ENCODE assay signal across 1 cellular context in the genomic region with DNA sequence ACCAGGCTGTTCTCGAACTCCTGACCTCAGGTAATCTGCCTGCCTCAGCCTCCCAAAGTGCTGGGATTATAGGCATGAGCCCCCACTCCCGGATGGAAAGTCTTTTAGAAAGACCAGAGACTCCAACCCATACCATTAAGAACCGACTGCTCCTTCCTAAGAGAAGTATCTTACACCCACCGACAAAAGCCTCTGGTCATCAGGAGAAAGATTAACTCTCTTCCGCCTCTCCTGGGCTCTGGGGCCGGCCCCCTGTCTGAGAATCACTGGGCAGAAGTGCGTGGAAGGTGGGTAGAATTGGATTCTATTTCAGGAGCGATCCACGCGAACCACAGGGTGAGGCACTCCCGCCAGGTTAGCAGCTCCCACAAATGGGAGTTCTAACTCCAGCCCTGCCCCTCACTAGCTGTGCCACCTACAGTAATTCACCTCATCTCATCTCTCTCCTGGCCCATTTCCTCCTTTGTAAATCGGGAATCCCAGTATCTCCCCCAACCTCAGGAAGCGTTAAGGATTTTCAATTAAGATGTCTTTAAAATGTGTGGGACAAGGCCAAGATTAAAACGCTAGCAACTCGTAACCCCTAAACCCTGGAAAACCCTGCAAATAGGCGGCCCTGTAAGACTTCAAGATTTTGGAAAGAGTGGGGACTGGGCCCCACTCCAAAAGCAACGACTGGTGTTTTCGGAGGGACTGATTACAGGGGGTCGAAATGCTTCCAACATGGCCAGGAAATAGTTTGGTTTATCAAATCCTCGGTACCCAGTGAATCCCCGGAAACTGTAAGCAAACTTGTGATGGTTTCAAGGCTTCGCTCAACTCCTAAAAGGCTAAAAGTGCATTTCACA.
TF ChIP-seq lines count a peak whose summit lies in the region.

No MANE protein-coding gene starts in this region.

TF ChIP-seq in HepG2, 621 proteins besides CTCF, POLR2A, EP300 and RAD21:
- TF ChIP-seq HES4 (CRISPR knock-in tag; IDR thresholded peaks at IDR 0.05; ENCODE audit: borderline replicate concordance) (no peak), RBFOX2 (IDR thresholded peaks at IDR 0.05; ENCODE audit: low read depth, low read length) (peak; percentile 27; the same call in 1 of the 2 replicates), RARA (CRISPR knock-in tag; IDR thresholded peaks at IDR 0.05) (no peak), FOXK2 (IDR thresholded peaks at IDR 0.05) (no peak), CC2D1A (CRISPR knock-in tag; IDR thresholded peaks at IDR 0.05) (no peak), RFX1 (IDR thresholded peaks at IDR 0.05) (no peak), AKAP8 (CRISPR knock-in tag; IDR thresholded peaks at IDR 0.05) (0 out of 2 replicates have a peak, but pooled peaks have one; percentile 6), ZFAT (CRISPR knock-in tag; conservative IDR thresholded peaks at IDR 0.05) (no peak), KMT2B (CRISPR knock-in tag; IDR thresholded peaks at IDR 0.05) (no peak), NR2F1 (CRISPR knock-in tag; IDR thresholded peaks at IDR 0.05) (no peak), ATRX (CRISPR knock-in tag; IDR thresholded peaks at IDR 0.05; ENCODE audit: borderline replicate concordance) (no peak), ZFX (CRISPR knock-in tag; IDR thresholded peaks at IDR 0.05; ENCODE audit: low read depth) (no peak), ZNF274 (CRISPR knock-in tag; IDR thresholded peaks at IDR 0.05) (no peak), ZNF331 (CRISPR knock-in tag; IDR thresholded peaks at IDR 0.05) (no peak), PAF1 (CRISPR knock-in tag; IDR thresholded peaks at IDR 0.05) (no peak), ZNF10 (CRISPR knock-in tag; IDR thresholded peaks at IDR 0.05; ENCODE audit: borderline replicate concordance, low read depth) (no peak), HNRNPH1 (optimal IDR thresholded peaks at IDR 0.05; ENCODE audit: low read depth, low read length) (no peak), RCOR2 (CRISPR knock-in tag; IDR thresholded peaks at IDR 0.05) (no peak), ZNF616 (CRISPR knock-in tag; IDR thresholded peaks at IDR 0.05; ENCODE audit: low read depth) (no peak), MTA3 (CRISPR knock-in tag; IDR thresholded peaks at IDR 0.05) (no peak), ZNF496 (CRISPR knock-in tag; IDR thresholded peaks at IDR 0.05; ENCODE audit: insufficient replicate concordance) (no peak), HDAC2 (CRISPR knock-in tag; IDR thresholded peaks at IDR 0.05) (no peak), KLF15 (CRISPR knock-in tag; IDR thresholded peaks at IDR 0.05; ENCODE audit: borderline replicate concordance) (no peak), ZNF766 (CRISPR knock-in tag; IDR thresholded peaks at IDR 0.05; ENCODE audit: borderline replicate concordance) (no peak), ZKSCAN5 (CRISPR knock-in tag; IDR thresholded peaks at IDR 0.05) (no peak), ZNF460 (CRISPR knock-in tag; IDR thresholded peaks at IDR 0.05; ENCODE audit: borderline replicate concordance) (peak; percentile 29; the same call in 1 of the 2 replicates), ZNF790 (CRISPR knock-in tag; IDR thresholded peaks at IDR 0.05; ENCODE audit: borderline replicate concordance) (no peak), POLR2G (IDR thresholded peaks at IDR 0.05; ENCODE audit: low read depth, low read length) (peak; percentile 36; the same call in 1 of the 2 replicates), SMAD3 (CRISPR knock-in tag; IDR thresholded peaks at IDR 0.05) (no peak), ZNF30 (CRISPR knock-in tag; IDR thresholded peaks at IDR 0.05) (0 out of 2 replicates have a peak, but pooled peaks have one; percentile 34), ZNF777 (CRISPR knock-in tag; IDR thresholded peaks at IDR 0.05) (0 out of 2 replicates have a peak, but pooled peaks have one; percentile 5), DR1 (CRISPR knock-in tag; IDR thresholded peaks at IDR 0.05) (0 out of 2 replicates have a peak, but pooled peaks have one; percentile 22), SSRP1 (CRISPR knock-in tag; IDR thresholded peaks at IDR 0.05) (peak; percentile 75; the same call in 1 of the 2 replicates), ZNF652 (CRISPR knock-in tag; IDR thresholded peaks at IDR 0.05; ENCODE audit: borderline replicate concordance, low read depth) (no peak), AGO2 (optimal IDR thresholded peaks at IDR 0.05; ENCODE audit: low read depth, low read length) (peak; percentile 35)
- TF ChIP-seq, protein P1, sequence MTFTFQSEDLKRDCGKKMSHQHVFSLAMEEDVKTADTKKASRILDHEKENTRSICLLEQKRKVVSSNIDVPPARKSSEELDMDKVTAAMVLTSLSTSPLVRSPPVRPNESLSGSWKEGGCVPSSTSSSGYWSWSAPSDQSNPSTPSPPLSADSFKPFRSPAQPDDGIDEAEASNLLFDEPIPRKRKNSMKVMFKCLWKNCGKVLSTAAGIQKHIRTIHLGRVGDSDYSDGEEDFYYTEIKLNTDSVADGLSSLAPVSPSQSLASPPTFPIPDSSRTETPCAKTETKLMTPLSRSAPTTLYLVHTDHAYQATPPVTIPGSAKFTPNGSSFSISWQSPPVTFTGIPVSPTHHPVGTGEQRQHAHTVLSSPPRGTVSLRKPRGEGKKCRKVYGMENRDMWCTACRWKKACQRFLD (CRISPR knock-in tag; IDR thresholded peaks at IDR 0.05; ENCODE audit: borderline replicate concordance): 0 out of 2 replicates have a peak, but pooled peaks have one; percentile 3
- TF ChIP-seq, protein P2, sequence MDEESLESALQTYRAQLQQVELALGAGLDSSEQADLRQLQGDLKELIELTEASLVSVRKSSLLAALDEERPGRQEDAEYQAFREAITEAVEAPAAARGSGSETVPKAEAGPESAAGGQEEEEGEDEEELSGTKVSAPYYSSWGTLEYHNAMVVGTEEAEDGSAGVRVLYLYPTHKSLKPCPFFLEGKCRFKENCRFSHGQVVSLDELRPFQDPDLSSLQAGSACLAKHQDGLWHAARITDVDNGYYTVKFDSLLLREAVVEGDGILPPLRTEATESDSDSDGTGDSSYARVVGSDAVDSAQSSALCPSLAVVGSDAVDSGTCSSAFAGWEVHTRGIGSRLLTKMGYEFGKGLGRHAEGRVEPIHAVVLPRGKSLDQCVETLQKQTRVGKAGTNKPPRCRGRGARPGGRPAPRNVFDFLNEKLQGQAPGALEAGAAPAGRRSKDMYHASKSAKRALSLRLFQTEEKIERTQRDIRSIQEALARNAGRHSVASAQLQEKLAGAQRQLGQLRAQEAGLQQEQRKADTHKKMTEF (CRISPR knock-in tag; IDR thresholded peaks at IDR 0.05): no peak
- TF ChIP-seq, protein P3, sequence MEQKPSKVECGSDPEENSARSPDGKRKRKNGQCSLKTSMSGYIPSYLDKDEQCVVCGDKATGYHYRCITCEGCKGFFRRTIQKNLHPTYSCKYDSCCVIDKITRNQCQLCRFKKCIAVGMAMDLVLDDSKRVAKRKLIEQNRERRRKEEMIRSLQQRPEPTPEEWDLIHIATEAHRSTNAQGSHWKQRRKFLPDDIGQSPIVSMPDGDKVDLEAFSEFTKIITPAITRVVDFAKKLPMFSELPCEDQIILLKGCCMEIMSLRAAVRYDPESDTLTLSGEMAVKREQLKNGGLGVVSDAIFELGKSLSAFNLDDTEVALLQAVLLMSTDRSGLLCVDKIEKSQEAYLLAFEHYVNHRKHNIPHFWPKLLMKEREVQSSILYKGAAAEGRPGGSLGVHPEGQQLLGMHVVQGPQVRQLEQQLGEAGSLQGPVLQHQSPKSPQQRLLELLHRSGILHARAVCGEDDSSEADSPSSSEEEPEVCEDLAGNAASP (CRISPR knock-in tag; IDR thresholded peaks at IDR 0.05; ENCODE audit: borderline replicate concordance): no peak
- TF ChIP-seq, protein P4, sequence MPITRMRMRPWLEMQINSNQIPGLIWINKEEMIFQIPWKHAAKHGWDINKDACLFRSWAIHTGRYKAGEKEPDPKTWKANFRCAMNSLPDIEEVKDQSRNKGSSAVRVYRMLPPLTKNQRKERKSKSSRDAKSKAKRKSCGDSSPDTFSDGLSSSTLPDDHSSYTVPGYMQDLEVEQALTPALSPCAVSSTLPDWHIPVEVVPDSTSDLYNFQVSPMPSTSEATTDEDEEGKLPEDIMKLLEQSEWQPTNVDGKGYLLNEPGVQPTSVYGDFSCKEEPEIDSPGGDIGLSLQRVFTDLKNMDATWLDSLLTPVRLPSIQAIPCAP (CRISPR knock-in tag; IDR thresholded peaks at IDR 0.05; ENCODE audit: low read depth): no peak
- TF ChIP-seq, protein P5, sequence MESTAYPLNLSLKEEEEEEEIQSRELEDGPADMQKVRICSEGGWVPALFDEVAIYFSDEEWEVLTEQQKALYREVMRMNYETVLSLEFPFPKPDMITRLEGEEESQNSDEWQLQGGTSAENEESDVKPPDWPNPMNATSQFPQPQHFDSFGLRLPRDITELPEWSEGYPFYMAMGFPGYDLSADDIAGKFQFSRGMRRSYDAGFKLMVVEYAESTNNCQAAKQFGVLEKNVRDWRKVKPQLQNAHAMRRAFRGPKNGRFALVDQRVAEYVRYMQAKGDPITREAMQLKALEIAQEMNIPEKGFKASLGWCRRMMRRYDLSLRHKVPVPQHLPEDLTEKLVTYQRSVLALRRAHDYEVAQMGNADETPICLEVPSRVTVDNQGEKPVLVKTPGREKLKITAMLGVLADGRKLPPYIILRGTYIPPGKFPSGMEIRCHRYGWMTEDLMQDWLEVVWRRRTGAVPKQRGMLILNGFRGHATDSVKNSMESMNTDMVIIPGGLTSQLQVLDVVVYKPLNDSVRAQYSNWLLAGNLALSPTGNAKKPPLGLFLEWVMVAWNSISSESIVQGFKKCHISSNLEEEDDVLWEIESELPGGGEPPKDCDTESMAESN (CRISPR knock-in tag; conservative IDR thresholded peaks at IDR 0.05): no peak
- TF ChIP-seq, protein P6, sequence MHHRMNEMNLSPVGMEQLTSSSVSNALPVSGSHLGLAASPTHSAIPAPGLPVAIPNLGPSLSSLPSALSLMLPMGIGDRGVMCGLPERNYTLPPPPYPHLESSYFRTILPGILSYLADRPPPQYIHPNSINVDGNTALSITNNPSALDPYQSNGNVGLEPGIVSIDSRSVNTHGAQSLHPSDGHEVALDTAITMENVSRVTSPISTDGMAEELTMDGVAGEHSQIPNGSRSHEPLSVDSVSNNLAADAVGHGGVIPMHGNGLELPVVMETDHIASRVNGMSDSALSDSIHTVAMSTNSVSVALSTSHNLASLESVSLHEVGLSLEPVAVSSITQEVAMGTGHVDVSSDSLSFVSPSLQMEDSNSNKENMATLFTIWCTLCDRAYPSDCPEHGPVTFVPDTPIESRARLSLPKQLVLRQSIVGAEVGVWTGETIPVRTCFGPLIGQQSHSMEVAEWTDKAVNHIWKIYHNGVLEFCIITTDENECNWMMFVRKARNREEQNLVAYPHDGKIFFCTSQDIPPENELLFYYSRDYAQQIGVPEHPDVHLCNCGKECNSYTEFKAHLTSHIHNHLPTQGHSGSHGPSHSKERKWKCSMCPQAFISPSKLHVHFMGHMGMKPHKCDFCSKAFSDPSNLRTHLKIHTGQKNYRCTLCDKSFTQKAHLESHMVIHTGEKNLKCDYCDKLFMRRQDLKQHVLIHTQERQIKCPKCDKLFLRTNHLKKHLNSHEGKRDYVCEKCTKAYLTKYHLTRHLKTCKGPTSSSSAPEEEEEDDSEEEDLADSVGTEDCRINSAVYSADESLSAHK (CRISPR knock-in tag; IDR thresholded peaks at IDR 0.05; ENCODE audit: borderline replicate concordance): no peak
- TF ChIP-seq, protein P7, sequence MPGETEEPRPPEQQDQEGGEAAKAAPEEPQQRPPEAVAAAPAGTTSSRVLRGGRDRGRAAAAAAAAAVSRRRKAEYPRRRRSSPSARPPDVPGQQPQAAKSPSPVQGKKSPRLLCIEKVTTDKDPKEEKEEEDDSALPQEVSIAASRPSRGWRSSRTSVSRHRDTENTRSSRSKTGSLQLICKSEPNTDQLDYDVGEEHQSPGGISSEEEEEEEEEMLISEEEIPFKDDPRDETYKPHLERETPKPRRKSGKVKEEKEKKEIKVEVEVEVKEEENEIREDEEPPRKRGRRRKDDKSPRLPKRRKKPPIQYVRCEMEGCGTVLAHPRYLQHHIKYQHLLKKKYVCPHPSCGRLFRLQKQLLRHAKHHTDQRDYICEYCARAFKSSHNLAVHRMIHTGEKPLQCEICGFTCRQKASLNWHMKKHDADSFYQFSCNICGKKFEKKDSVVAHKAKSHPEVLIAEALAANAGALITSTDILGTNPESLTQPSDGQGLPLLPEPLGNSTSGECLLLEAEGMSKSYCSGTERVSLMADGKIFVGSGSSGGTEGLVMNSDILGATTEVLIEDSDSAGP (CRISPR knock-in tag; IDR thresholded peaks at IDR 0.05; ENCODE audit: borderline replicate concordance): 0 out of 2 replicates have a peak, but pooled peaks have one; percentile 2
- TF ChIP-seq, protein P8, sequence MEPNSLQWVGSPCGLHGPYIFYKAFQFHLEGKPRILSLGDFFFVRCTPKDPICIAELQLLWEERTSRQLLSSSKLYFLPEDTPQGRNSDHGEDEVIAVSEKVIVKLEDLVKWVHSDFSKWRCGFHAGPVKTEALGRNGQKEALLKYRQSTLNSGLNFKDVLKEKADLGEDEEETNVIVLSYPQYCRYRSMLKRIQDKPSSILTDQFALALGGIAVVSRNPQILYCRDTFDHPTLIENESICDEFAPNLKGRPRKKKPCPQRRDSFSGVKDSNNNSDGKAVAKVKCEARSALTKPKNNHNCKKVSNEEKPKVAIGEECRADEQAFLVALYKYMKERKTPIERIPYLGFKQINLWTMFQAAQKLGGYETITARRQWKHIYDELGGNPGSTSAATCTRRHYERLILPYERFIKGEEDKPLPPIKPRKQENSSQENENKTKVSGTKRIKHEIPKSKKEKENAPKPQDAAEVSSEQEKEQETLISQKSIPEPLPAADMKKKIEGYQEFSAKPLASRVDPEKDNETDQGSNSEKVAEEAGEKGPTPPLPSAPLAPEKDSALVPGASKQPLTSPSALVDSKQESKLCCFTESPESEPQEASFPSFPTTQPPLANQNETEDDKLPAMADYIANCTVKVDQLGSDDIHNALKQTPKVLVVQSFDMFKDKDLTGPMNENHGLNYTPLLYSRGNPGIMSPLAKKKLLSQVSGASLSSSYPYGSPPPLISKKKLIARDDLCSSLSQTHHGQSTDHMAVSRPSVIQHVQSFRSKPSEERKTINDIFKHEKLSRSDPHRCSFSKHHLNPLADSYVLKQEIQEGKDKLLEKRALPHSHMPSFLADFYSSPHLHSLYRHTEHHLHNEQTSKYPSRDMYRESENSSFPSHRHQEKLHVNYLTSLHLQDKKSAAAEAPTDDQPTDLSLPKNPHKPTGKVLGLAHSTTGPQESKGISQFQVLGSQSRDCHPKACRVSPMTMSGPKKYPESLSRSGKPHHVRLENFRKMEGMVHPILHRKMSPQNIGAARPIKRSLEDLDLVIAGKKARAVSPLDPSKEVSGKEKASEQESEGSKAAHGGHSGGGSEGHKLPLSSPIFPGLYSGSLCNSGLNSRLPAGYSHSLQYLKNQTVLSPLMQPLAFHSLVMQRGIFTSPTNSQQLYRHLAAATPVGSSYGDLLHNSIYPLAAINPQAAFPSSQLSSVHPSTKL (CRISPR knock-in tag; IDR thresholded peaks at IDR 0.05): no peak; the same call in 1 of the 2 replicates
